1 cellular context compared by ENCODE assay signal in genomic region chr18:79944126-79944731, GRCh38.
TF ChIP-seq lines count a peak whose summit lies in the region.

No MANE protein-coding gene starts in this region.

TF ChIP-seq in HepG2, 621 proteins besides CTCF, POLR2A, EP300 and RAD21:
- TF ChIP-seq MATR3 (CRISPR knock-in tag; IDR thresholded peaks at IDR 0.05) = no peak
- no peak for TF ChIP-seq THAP9 (CRISPR knock-in tag; IDR thresholded peaks at IDR 0.05; ENCODE audit: borderline replicate concordance)
- no peak for TF ChIP-seq PAWR (CRISPR knock-in tag; IDR thresholded peaks at IDR 0.05; ENCODE audit: borderline replicate concordance)
- no peak for TF ChIP-seq ZNF773 (CRISPR knock-in tag; IDR thresholded peaks at IDR 0.05; ENCODE audit: borderline replicate concordance)
- TF ChIP-seq ZNF317 (CRISPR knock-in tag; IDR thresholded peaks at IDR 0.05) = no peak
- no peak for TF ChIP-seq BRF2 (CRISPR knock-in tag; IDR thresholded peaks at IDR 0.05)
- no peak for TF ChIP-seq NKX3-1 (CRISPR knock-in tag; IDR thresholded peaks at IDR 0.05)
- no peak for TF ChIP-seq ZNF44 (CRISPR knock-in tag; IDR thresholded peaks at IDR 0.05)
